ENCODE assay signal across 8 cellular contexts in genomic region chr6:125197795-125198269, GRCh38. TPM values are rescaled to one million over a fixed set of nuclear protein-coding genes. Genes with fewer than 3 reads are reported as not detected.
DNase-seq lines count a peak whose midpoint lies in the region; FAIRE-seq and TF ChIP-seq lines count a peak whose summit lies in the region.

No MANE protein-coding gene starts in this region.

- no peak for TF ChIP-seq EP300 in ovary (IDR thresholded peaks at IDR 0.05)

- peaks cover 17% of the 10 kb centered on the region for H3K4me1 ChIP-seq in ovary (ENCODE audit: insufficient read depth)

- WGBS in ovary, 3 donors = 2 to 5% (median 4%) methylated on average over 3 of the region's 3 CpGs

- peaks cover 4% of the 10 kb centered on the region for H3K36me3 Mint-ChIP-seq in Calu3 (ENCODE audit: insufficient read depth, unreplicated experiment)

- H3K4me1 Mint-ChIP-seq in Calu3 (ENCODE audit: low read depth, unreplicated experiment) = peaks cover 60% of the 10 kb centered on the region

- no peak overlapping the region for H3K27ac Mint-ChIP-seq in Calu3 (ENCODE audit: unreplicated experiment)

- no peaks in the 10 kb centered on the region for H3K27me3 ChIP-seq in ovary

- H3K27ac ChIP-seq in ovary = peak overlapping the region in 1 of 2 donors; percentile 62

- H3K9me3 Mint-ChIP-seq in Calu3 (ENCODE audit: low read depth, unreplicated experiment) = no peaks in the 10 kb centered on the region

- TF ChIP-seq POLR2A in ovary (IDR thresholded peaks at IDR 0.05) (no peak), GM12892 (IDR thresholded peaks at IDR 0.05; ENCODE audit: low read depth, low read length) (no peak)

- DNase-seq in Calu3 (peak; percentile 19), NCI-H82 (lab: John Stamatoyannopoulos, UW) (peak; percentile 71), fibroblast of peridontal ligament (ENCODE audit: extremely low read depth) (peak; percentile 79), ovary (peak; percentile 70 to 79 (median 77)), GM12892 (ENCODE audit: insufficient read length) (no peak), GDM1 (lab: John Stamatoyannopoulos, UW) (no peak)
- DNase-seq in activated CD4-positive, alpha-beta T cell treated with anti-CD3 and anti-CD28 coated beads for 1 hour = no peak
- no peak for DNase-seq in activated T-cell treated with anti-CD3 and anti-CD28 coated beads, Interleukin-2, amount 50 U/mL, for 48 hours

- no peaks in the 10 kb centered on the region for H3K27me3 Mint-ChIP-seq in Calu3 (ENCODE audit: unreplicated experiment)

- no peaks in the 10 kb centered on the region for H3K9me3 ChIP-seq in ovary

- no peak overlapping the region for H3K4me3 ChIP-seq in ovary

- intact Hi-C loops in Calu3 (cut with micrococcal nuclease; ENCODE audit: unreplicated experiment) = loop anchor here (5.0 to 10.0 kb wide), 2 partner anchors 34 to 107 kb away; partner anchors contain the start of gene HDDC2
- intact Hi-C loops in ovary (cut with DNase I) = no loop called here

- no peak for TF ChIP-seq CTCF in Calu3 (IDR thresholded peaks at IDR 0.05; ENCODE audit: unreplicated experiment)
- TF ChIP-seq CTCF in ovary (IDR thresholded peaks at IDR 0.05) = no peak

- CTCF ChIA-PET in Calu3 (lab: Charles Lee) = no interaction called here

- no peak for FAIRE-seq in GM12892 (lab: Jason Lieb, UNC)

- H3K36me3 ChIP-seq in ovary = no peaks in the 10 kb centered on the region

- BruUV-seq in Calu3 (replicated peaks; lab: Mats Ljungman, UMichigan) = no TSS peak

- no peak overlapping the region for H3K4me3 Mint-ChIP-seq in Calu3 (ENCODE audit: low read depth, unreplicated experiment)

RNA-seq across cellular contexts. Expression of gene TPD52L1, which starts 44.3 kb away (rescaled TPM):
- total RNA-seq in Calu3 (2022) (37.5 and 50.6 TPM in 2 replicates), ovary (100 to 1,000 TPM in 1 of 7 donors, 10 to 100 TPM in 6; 14.4 to 154 (median 31.6) TPM)
- polyA plus RNA-seq in ovary = 10 to 100 TPM; 18.8 to 27.4 TPM
- 0.45 TPM for polyA plus RNA-seq in GM12892 (2012; ENCODE audit: missing spikeins)

Comparison
In these comparisons a context has a peak if more than half of its experiments do, and no peak if none do; other contexts are left out.
1. DNase-seq: peak in Calu3 (single experiment), NCI-H82 (single experiment), fibroblast of peridontal ligament (single experiment) and ovary (5 of 5); none in GM12892 (single experiment), activated CD4-positive, alpha-beta T cell treated with anti-CD3 and anti-CD28 coated beads for 1 hour (single experiment), GDM1 (single experiment) and activated T-cell treated with anti-CD3 and anti-CD28 coated beads, Interleukin-2, amount 50 U/mL, for 48 hours (0 of 2).